ENCODE assay signal across 15 cellular contexts in the genomic region with DNA sequence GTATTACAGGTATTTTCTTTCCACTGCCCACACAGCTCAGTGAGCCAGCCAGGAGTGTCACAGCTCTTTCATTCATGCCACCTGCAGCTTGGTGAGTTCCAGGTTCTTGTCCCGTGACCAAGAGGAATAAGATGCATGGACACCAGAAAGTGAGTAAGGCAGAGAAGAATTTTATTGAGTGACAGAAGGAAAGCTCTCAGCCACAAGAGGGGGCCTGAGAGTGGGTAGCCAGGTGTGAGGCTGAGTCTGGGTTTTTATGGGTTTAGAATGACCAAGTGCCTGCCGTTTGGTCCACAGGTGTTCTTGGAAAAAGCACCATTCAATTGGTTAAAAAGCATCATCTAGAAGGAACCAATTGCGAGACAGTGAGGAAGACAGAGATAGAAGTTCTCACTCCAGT.
"Had no signal": no experiment of that assay in that cellular context is flagged by ENCODE, and none has a peak within 500 bp of the region (broad histone marks: within the 10 kb centered on the region; RNA-seq: fewer than 3 reads in every experiment).

No MANE protein-coding gene starts in this region.

- H3K27me3 ChIP-seq: thyroid gland, uterus had no signal

- H3K9me3 Mint-ChIP-seq: activated naive CD4-positive, alpha-beta T cell treated with anti-CD3 and anti-CD28 coated beads, Interleukin-2, amount 10 ng/mL, durations not matched to agents 7 days and 5 days; activated T-helper 17 cell treated with anti-CD3 and anti-CD28 coated beads, Interleukin-2, amount 50 U/mL, for 72 hours; effector memory CD8-positive, alpha-beta T cell had no signal

- H3K4me1 ChIP-seq: lower lobe of right lung, thyroid gland, uterus had no signal

- H3K9me3 ChIP-seq: lower lobe of right lung, thyroid gland, uterus had no signal

- H3K27me3 Mint-ChIP-seq: activated naive CD4-positive, alpha-beta T cell treated with anti-CD3 and anti-CD28 coated beads, Interleukin-2, amount 10 ng/mL, durations not matched to agents 7 days and 5 days; activated T-helper 17 cell treated with anti-CD3 and anti-CD28 coated beads, Interleukin-2, amount 50 U/mL, for 72 hours; dendritic cell treated with granulocyte-macrophage colony-stimulating factor and Interleukin-4, amounts not matched to agents 40 ng/mL and 50 ng/mL, for 4 days; effector memory CD8-positive, alpha-beta T cell had no signal

- H3K4me3 Mint-ChIP-seq: activated naive CD4-positive, alpha-beta T cell treated with anti-CD3 and anti-CD28 coated beads, Interleukin-2, amount 10 ng/mL, durations not matched to agents 7 days and 5 days; activated T-helper 17 cell treated with anti-CD3 and anti-CD28 coated beads, Interleukin-2, amount 50 U/mL, for 72 hours; dendritic cell treated with granulocyte-macrophage colony-stimulating factor and Interleukin-4, amounts not matched to agents 40 ng/mL and 50 ng/mL, for 4 days; effector memory CD8-positive, alpha-beta T cell had no signal

- H3K4me3 ChIP-seq: lower lobe of right lung, thyroid gland, uterus had no signal

- DNase-seq: activated CD4-positive, alpha-beta T cell treated with anti-CD3 and anti-CD28 coated beads, Interleukin-2, amount 50 U/mL, for 1 hour; activated naive CD4-positive, alpha-beta T cell treated with anti-CD3 and anti-CD28 coated beads, Interleukin-2, amount 10 ng/mL, durations not matched to agents 7 days and 5 days; activated T-cell treated with anti-CD3 and anti-CD28 coated beads for 4 hours; effector memory CD8-positive, alpha-beta T cell; erythroblast; hypothalamus; left cardiac atrium; lower lobe of right lung; midbrain; T1000; thyroid gland; uterus had no signal

- H3K4me1 Mint-ChIP-seq: activated naive CD4-positive, alpha-beta T cell treated with anti-CD3 and anti-CD28 coated beads, Interleukin-2, amount 10 ng/mL, durations not matched to agents 7 days and 5 days; activated T-helper 17 cell treated with anti-CD3 and anti-CD28 coated beads, Interleukin-2, amount 50 U/mL, for 72 hours had no signal

- H3K36me3 Mint-ChIP-seq: activated naive CD4-positive, alpha-beta T cell treated with anti-CD3 and anti-CD28 coated beads, Interleukin-2, amount 10 ng/mL, durations not matched to agents 7 days and 5 days had no signal

- H3K36me3 ChIP-seq: lower lobe of right lung, thyroid gland, uterus had no signal

- ATAC-seq: activated T-helper 17 cell treated with anti-CD3 and anti-CD28 coated beads, Interleukin-2, amount 50 U/mL, for 72 hours; effector memory CD8-positive, alpha-beta T cell; left cardiac atrium; lower lobe of right lung had no signal

- H3K27ac Mint-ChIP-seq: activated naive CD4-positive, alpha-beta T cell treated with anti-CD3 and anti-CD28 coated beads, Interleukin-2, amount 10 ng/mL, durations not matched to agents 7 days and 5 days; activated T-helper 17 cell treated with anti-CD3 and anti-CD28 coated beads, Interleukin-2, amount 50 U/mL, for 72 hours; dendritic cell treated with granulocyte-macrophage colony-stimulating factor and Interleukin-4, amounts not matched to agents 40 ng/mL and 50 ng/mL, for 4 days; effector memory CD8-positive, alpha-beta T cell had no signal

- H3K27ac ChIP-seq: lower lobe of right lung, thyroid gland, uterus, VCaP had no signal
